In the genomic region with DNA sequence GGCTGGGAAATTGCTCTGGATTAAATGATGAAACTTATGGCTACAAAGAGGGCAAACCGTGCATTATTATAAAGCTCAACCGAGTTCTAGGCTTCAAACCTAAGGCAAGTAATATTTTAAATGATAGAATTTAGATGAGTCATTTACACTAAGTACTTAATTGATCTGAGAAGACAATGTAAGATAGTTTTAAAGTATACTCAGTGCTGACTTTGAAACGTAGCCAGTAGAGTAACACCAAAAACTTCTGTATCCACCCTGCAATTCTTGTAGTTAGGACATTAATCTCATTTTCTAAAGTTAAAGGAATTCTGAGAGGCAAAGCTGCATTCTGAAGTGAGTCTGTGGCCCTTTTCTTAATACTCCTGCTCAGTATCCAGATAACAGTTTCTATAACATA, we compare ENCODE assay signal across 13 cellular contexts. TPM values are rescaled to one million over a fixed set of nuclear protein-coding genes. Genes with fewer than 3 reads are reported as not detected.
DNase-seq lines count a peak whose midpoint lies in the region; TF ChIP-seq lines count a peak whose summit lies in the region.
"Had no signal": no experiment of that assay in that cellular context is flagged by ENCODE, and none has a peak within 500 bp of the region (broad histone marks: within the 10 kb centered on the region; RNA-seq: fewer than 3 reads in every experiment).

No MANE protein-coding gene starts in this region.

- H3K27me3 Mint-ChIP-seq in Caco-2 (ENCODE audit: insufficient read depth, unreplicated experiment) = no peaks in the 10 kb centered on the region
- H3K27me3 Mint-ChIP-seq in nephron (ENCODE audit: low read depth) = no peaks in the 10 kb centered on the region
- no peaks in the 10 kb centered on the region for H3K27me3 Mint-ChIP-seq in progenitor cell of endocrine pancreas

- H3K27ac ChIP-seq in GM23248 (no peak overlapping the region), smooth muscle cell (ENCODE audit: low read depth) (peak overlapping the region; percentile 99), neuronal stem cell (replicated peaks; ENCODE audit: low read length) (no peak overlapping the region)
- H3K27ac ChIP-seq: A549 had no signal

- no peaks in the 10 kb centered on the region for H3K9me3 ChIP-seq in Caco-2
- no peaks in the 10 kb centered on the region for H3K9me3 ChIP-seq in GM23248 (ENCODE audit: low read depth)
- H3K9me3 ChIP-seq in smooth muscle cell (replicated peaks; ENCODE audit: low read depth) = no peaks in the 10 kb centered on the region
- H3K9me3 ChIP-seq in neuronal stem cell (replicated peaks in 1 of 2; ENCODE audit: control insufficient read depth in 2 of 2, insufficient read depth in 1 of 2, low read depth in 1 of 2, low read length in 2 of 2) = no peaks in the 10 kb centered on the region
- H3K9me3 ChIP-seq: A549, BE2C had no signal

- no peak overlapping the region for H2BK15ac ChIP-seq in neuronal stem cell (ENCODE audit: low read length)

- H3K4me1 Mint-ChIP-seq in Caco-2 (ENCODE audit: low read depth, unreplicated experiment) (peaks cover 21% of the 10 kb centered on the region), nephron (no peaks in the 10 kb centered on the region), progenitor cell of endocrine pancreas (ENCODE audit: low read depth) (peaks cover 38% of the 10 kb centered on the region)
- H3K4me1 Mint-ChIP-seq: CD8-positive, alpha-beta memory T cell had no signal

- WGBS in GM23248 (ENCODE audit: low coverage in 1 of 2, low lambda C conversion rate in 2 of 2, missing lambda C conversion rate in 2 of 2), 2 experiments = 71 to 72% methylated on average over 3 of the region's 3 CpGs
- WGBS in smooth muscle cell (ENCODE audit: low lambda C conversion rate) = 71% methylated on average over 3 of the region's 3 CpGs
- no CpG with 5 or more reads among the region's 3 CpGs for WGBS in neuronal stem cell (ENCODE audit: extremely low coverage in 2 of 2, insufficient read length in 2 of 2, insufficient replicate concordance in 1 of 2), 2 donors

- intact Hi-C loops in Caco-2 (cut with micrococcal nuclease; ENCODE audit: unreplicated experiment) = no loop called here

- H3K4me2 ChIP-seq in GM23248 (ENCODE audit: unreplicated experiment) (no peak overlapping the region), smooth muscle cell (no peak overlapping the region), neuronal stem cell (ENCODE audit: insufficient read depth, low read length, poor library complexity, severe bottlenecking) (no peak overlapping the region)
- H3K4me2 ChIP-seq: A549 had no signal

- no peak overlapping the region for H4K8ac ChIP-seq in neuronal stem cell (ENCODE audit: low read depth, low read length)

- no peak overlapping the region for H2BK5ac ChIP-seq in neuronal stem cell (ENCODE audit: low read length)

- H3F3A ChIP-seq in GM23248 (ENCODE audit: insufficient read depth) (no peaks in the 10 kb centered on the region), smooth muscle cell (ENCODE audit: low read depth) (peaks cover 56% of the 10 kb centered on the region)

- H3K36me3 Mint-ChIP-seq in Caco-2 (ENCODE audit: insufficient read depth, unreplicated experiment) (peaks cover 99% of the 10 kb centered on the region), nephron (ENCODE audit: low read depth) (peaks cover 74% of the 10 kb centered on the region), progenitor cell of endocrine pancreas (ENCODE audit: insufficient read depth) (peaks cover 51% of the 10 kb centered on the region)

- CTCF ChIA-PET in Caco-2 (lab: Charles Lee) = no interaction called here

- in situ Hi-C loops in GM23248 (cut with MboI) = loop anchor here (10.0 kb wide), 1 partner anchor 523 kb away; no protein-coding TSS in a partner anchor

- H3K36me3 ChIP-seq in Caco-2 (ENCODE audit: control insufficient read depth, insufficient read depth, low read length) (peaks cover 11% of the 10 kb centered on the region), GM23248 (ENCODE audit: low read depth) (peaks cover 6% of the 10 kb centered on the region; the same call in 1 of the 2 replicates), smooth muscle cell (ENCODE audit: low read depth) (peaks cover 43% of the 10 kb centered on the region), neuronal stem cell (replicated peaks in 1 of 2; ENCODE audit: control insufficient read depth in 2 of 2, insufficient read depth in 2 of 2, low read length in 2 of 2) (peaks cover 8 to 75% of the 10 kb centered on the region in 2 donors)

- no peak overlapping the region for H3K4ac ChIP-seq in neuronal stem cell (ENCODE audit: low read length)

- no peak overlapping the region for H2BK12ac ChIP-seq in neuronal stem cell (ENCODE audit: low read length)

- H3K27ac Mint-ChIP-seq in Caco-2 (ENCODE audit: unreplicated experiment) (peak overlapping the region; percentile 25), nephron (peak overlapping the region in 2 of 3 experiments; percentile 22 to 39), progenitor cell of endocrine pancreas (no peak overlapping the region)

- no peak overlapping the region for H3K18ac ChIP-seq in neuronal stem cell (ENCODE audit: low read length)

- BruUV-seq in Caco-2 (replicated peaks; lab: Mats Ljungman, UMichigan) = no TSS peak

- TF ChIP-seq CTCF in Caco-2 (IDR thresholded peaks at IDR 0.05; ENCODE audit: insufficient read depth in 1 of 2, low read depth in 1 of 2, low read length in 1 of 2, severe bottlenecking in 1 of 2, unreplicated experiment in 1 of 2) (no peak), nephron (IDR thresholded peaks at IDR 0.05; ENCODE audit: unreplicated experiment in 3 of 3) (no peak), smooth muscle cell (IDR thresholded peaks at IDR 0.05; ENCODE audit: borderline replicate concordance, insufficient read depth, poor library complexity, severe bottlenecking) (no peak), progenitor cell of endocrine pancreas (IDR thresholded peaks at IDR 0.05; ENCODE audit: unreplicated experiment) (no peak)

- no peak overlapping the region for H3K9ac ChIP-seq in GM23248
- H3K9ac ChIP-seq in smooth muscle cell (ENCODE audit: low read depth) = no peak overlapping the region
- H3K9ac ChIP-seq in neuronal stem cell (ENCODE audit: low read depth, low read length, poor library complexity) = no peak overlapping the region

- H3K4me3 Mint-ChIP-seq in Caco-2 (ENCODE audit: unreplicated experiment) (no peak overlapping the region), nephron (no peak overlapping the region), progenitor cell of endocrine pancreas (ENCODE audit: low read depth) (no peak overlapping the region)
- H3K4me3 Mint-ChIP-seq: CD8-positive, alpha-beta memory T cell had no signal

- H2BK120ac ChIP-seq in neuronal stem cell (ENCODE audit: low read depth, low read length) = no peak overlapping the region

- H4K20me1 ChIP-seq in GM23248 (ENCODE audit: insufficient read depth) = no peaks in the 10 kb centered on the region
- H4K20me1 ChIP-seq in smooth muscle cell (ENCODE audit: low read depth) = peaks cover 91% of the 10 kb centered on the region

- H4K91ac ChIP-seq in neuronal stem cell (ENCODE audit: low read depth, low read length, poor library complexity) = no peak overlapping the region

- POLR2A ChIA-PET in Caco-2 (lab: Charles Lee) = no interaction called here

- H3K9me3 Mint-ChIP-seq in Caco-2 (ENCODE audit: unreplicated experiment) (no peaks in the 10 kb centered on the region), nephron (no peaks in the 10 kb centered on the region), progenitor cell of endocrine pancreas (ENCODE audit: low read depth) (no peaks in the 10 kb centered on the region)
- H3K9me3 Mint-ChIP-seq: CD8-positive, alpha-beta memory T cell had no signal

- H3K4me3 ChIP-seq in Caco-2 (ENCODE audit: low read depth, low read length) = no peak overlapping the region
- H3K4me3 ChIP-seq in GM23248 = no peak overlapping the region
- H3K4me3 ChIP-seq in smooth muscle cell = no peak overlapping the region
- no peak overlapping the region for H3K4me3 ChIP-seq in neuronal stem cell (ENCODE audit: low read length in 2 of 2)
- H3K4me3 ChIP-seq: A549 had no signal

- H2AFZ ChIP-seq in GM23248 (no peak overlapping the region), smooth muscle cell (ENCODE audit: low read depth) (no peak overlapping the region), neuronal stem cell (ENCODE audit: low read length) (no peak overlapping the region)

- no peaks in the 10 kb centered on the region for H3K27me3 ChIP-seq in Caco-2 (replicated peaks; ENCODE audit: control insufficient read depth, insufficient read depth, low read length)
- H3K27me3 ChIP-seq in GM23248 (replicated peaks; ENCODE audit: insufficient read depth) = no peaks in the 10 kb centered on the region
- no peaks in the 10 kb centered on the region for H3K27me3 ChIP-seq in smooth muscle cell (ENCODE audit: low read depth)
- no peaks in the 10 kb centered on the region for H3K27me3 ChIP-seq in neuronal stem cell (ENCODE audit: control insufficient read depth in 3 of 3, insufficient read depth in 3 of 3, low read depth in 1 of 3, low read length in 3 of 3)
- H3K27me3 ChIP-seq: BE2C had no signal

- H3K79me2 ChIP-seq in GM23248 (ENCODE audit: insufficient read depth) = no peaks in the 10 kb centered on the region
- H3K79me2 ChIP-seq in smooth muscle cell (ENCODE audit: low read depth) = peaks cover 69% of the 10 kb centered on the region

- DNase-seq in Caco-2 (no peak), GM23248 (peak; percentile 19), smooth muscle cell (lab: John Stamatoyannopoulos, UW; ENCODE audit: unreplicated experiment) (no peak), progenitor cell of endocrine pancreas (ENCODE audit: low spot score, unreplicated experiment) (no peak), inferior parietal cortex (ENCODE audit: extremely low spot score) (no peak), neuronal stem cell (ENCODE audit: low spot score) (no peak)
- DNase-seq: BE2C; CD8-positive, alpha-beta memory T cell; DMS 273 treated with DMSO at 0.1 percent for 48 hours; IMR-90; KG1 had no signal

- H3K23ac ChIP-seq in neuronal stem cell (ENCODE audit: low read depth, low read length, poor library complexity) = no peak overlapping the region

- H3K14ac ChIP-seq in neuronal stem cell (ENCODE audit: low read length) = no peak overlapping the region

- no peak overlapping the region for H2AK5ac ChIP-seq in neuronal stem cell (ENCODE audit: low read depth, low read length)

- no peaks in the 10 kb centered on the region for H3K79me1 ChIP-seq in neuronal stem cell (ENCODE audit: low read depth, low read length)

- no peaks in the 10 kb centered on the region for H3K9me2 ChIP-seq in GM23248 (ENCODE audit: insufficient read depth)

- peaks cover 8% of the 10 kb centered on the region for H3K4me1 ChIP-seq in Caco-2
- 0 out of 2 replicates have a peak, but pooled peaks cover 7% of the 10 kb centered on the region for H3K4me1 ChIP-seq in GM23248 (ENCODE audit: insufficient read depth)
- peaks cover 17% of the 10 kb centered on the region for H3K4me1 ChIP-seq in smooth muscle cell (ENCODE audit: low read depth)
- no peaks in the 10 kb centered on the region for H3K4me1 ChIP-seq in neuronal stem cell (ENCODE audit: control insufficient read depth in 2 of 2, insufficient read depth in 1 of 2, low read depth in 1 of 2, low read length in 2 of 2)
- H3K4me1 ChIP-seq: BE2C had no signal

RNA-seq across cellular contexts. Expression of gene ATP1B1, which starts 20.8 kb away (rescaled TPM):
- total RNA-seq in Caco-2 (2022) = 320 and 326 TPM in 2 replicates
- 6.9 and 9.4 TPM in 2 replicates for total RNA-seq in GM23248 (2014; rRNA removed; shearing (Covaris generic))
- polyA plus RNA-seq in GM23248 (2016; fragmentation: Nextera tagmentation; extraction: Ambion mirVana) = 15.2 and 16.1 TPM in 2 replicates
- 347 and 400 TPM in 2 replicates for total RNA-seq in smooth muscle cell
- 140 and 144 TPM in 2 replicates for polyA plus RNA-seq in smooth muscle cell
- total RNA-seq in progenitor cell of endocrine pancreas = 108 and 120 TPM in 2 replicates
- polyA plus RNA-seq in neuronal stem cell (2013, experiment 1 of 2) = 33.8 TPM
- 36.7 TPM for polyA plus RNA-seq in neuronal stem cell (2013, experiment 2 of 2)

Comparison
In these comparisons a context has a peak if more than half of its experiments do, and no peak if none do; other contexts are left out.
1. RNA of gene ATP1B1, which starts 20.8 kb away (total RNA-seq): 347 to 400 TPM in smooth muscle cell, 320 to 326 TPM in Caco-2 and 108 to 120 TPM in progenitor cell of endocrine pancreas; 6.9 to 9.4 TPM in GM23248; every median in the first group is over 10 times any median in the second.